Comparison of ENCODE assay signal across 8 cellular contexts in genomic region chr9:134391319-134392231, GRCh38.
DNase-seq lines count a peak whose midpoint lies in the region; ATAC-seq, FAIRE-seq and TF ChIP-seq lines count a peak whose summit lies in the region.

No MANE protein-coding gene starts in this region.

- H3K79me1 ChIP-seq in H9 (ENCODE audit: insufficient read depth, low read depth, low read length, poor library complexity, severe bottlenecking): no peaks in the 10 kb centered on the region

- no peak overlapping the region for H2BK120ac ChIP-seq in H9 (ENCODE audit: low read depth, low read length, poor library complexity, severe bottlenecking)

- no peak overlapping the region for H3K18ac ChIP-seq in H9 (ENCODE audit: insufficient read length, low read depth, low read length)

- no peak overlapping the region for H2BK12ac ChIP-seq in H9 (ENCODE audit: insufficient read length, low read depth, low read length)

- H3K56ac ChIP-seq in H9 (ENCODE audit: insufficient read length, low read depth, low read length): no peak overlapping the region

- CTCF ChIA-PET in activated B cell treated with CpG ODN at 0.5 μM for 24 hours (lab: Charles Lee): interaction anchor here (0.9 to 1.6 kb wide), 5 partner anchors 8 to 221 kb away, joined by 3 to 5 read pairs (median 3); no protein-coding TSS in a partner anchor

- no peak overlapping the region for H3K23ac ChIP-seq in H9 (ENCODE audit: insufficient read length, low read depth, low read length)

- ATAC-seq in activated B cell treated with CpG ODN at 0.5 μM for 24 hours (ENCODE audit: low read depth): peak; percentile 59
- peak; percentile 75 to 82 for ATAC-seq in stimulated activated naive B cell treated with anti-CD40 and anti-IgM and Interleukin-4, amounts not matched to agents 10 μg/mL and 1 μg/mL and 100 μg/mL, for 72 hours (replicated peaks)

- no peak overlapping the region for H2BK20ac ChIP-seq in H9 (ENCODE audit: low read depth, low read length, poor library complexity, severe bottlenecking)

- H2AFZ ChIP-seq in H9 (ENCODE audit: low read length): no peak overlapping the region

- H4K5ac ChIP-seq in H9 (ENCODE audit: insufficient read length, low read depth, low read length): no peak overlapping the region

- H4K91ac ChIP-seq in H9 (ENCODE audit: insufficient read length, low read depth, low read length): no peak overlapping the region

- no peaks in the 10 kb centered on the region for H3K4me1 ChIP-seq in H9 (ENCODE audit: insufficient read depth, low read length)
- H3K4me1 ChIP-seq in SJCRH30: 0 out of 2 replicates have a peak, but pooled peaks cover 3% of the 10 kb centered on the region

- H3K23me2 ChIP-seq in H9 (ENCODE audit: insufficient read length, low read depth, low read length, poor library complexity, severe bottlenecking): no peaks in the 10 kb centered on the region

- no peak overlapping the region for H4K8ac ChIP-seq in H9 (replicated peaks; ENCODE audit: insufficient read length, low read depth, low read length)

- POLR2A ChIA-PET in activated B cell treated with CpG ODN at 0.5 μM for 24 hours (lab: Charles Lee): interaction anchor here (0.6 to 3.6 kb wide), 11 partner anchors 8 to 227 kb away, joined by 3 to 27 read pairs (median 4); partner anchors contain the start of gene RNU6ATAC

- peaks cover 0 to 4% (median 4%) of the 10 kb centered on the region in 3 experiments; a peak in 3 of 7 replicates for H3K36me3 Mint-ChIP-seq in H9 (ENCODE audit: insufficient read depth in 1 of 3, low read depth in 3 of 3)
- H3K36me3 Mint-ChIP-seq in activated B cell treated with CpG ODN at 0.5 μM for 24 hours (ENCODE audit: low read depth): no peaks in the 10 kb centered on the region
- H3K36me3 Mint-ChIP-seq in stimulated activated naive B cell treated with anti-CD40 and anti-IgM and Interleukin-4, amounts not matched to agents 10 μg/mL and 1 μg/mL and 100 μg/mL, for 72 hours: peaks cover 4 to 5% of the 10 kb centered on the region in 2 donors

- no peaks in the 10 kb centered on the region for H4K20me1 ChIP-seq in H9 (ENCODE audit: control insufficient read depth, insufficient read depth, insufficient read length)

- WGBS in H9 (ENCODE audit: extremely low coverage, insufficient read length, low lambda C conversion rate): no CpG with 5 or more reads among the region's 35 CpGs
- WGBS in lower leg skin, 2 donors: 45 to 52% methylated on average over 23 to 31 of the region's 35 CpGs

- H3K14ac ChIP-seq in H9 (ENCODE audit: insufficient read depth, low read length): peak overlapping the region; percentile 8; the same call in 1 of the 2 replicates

- no peaks in the 10 kb centered on the region for H3K9me3 ChIP-seq in H9 (ENCODE audit: control insufficient read depth, low read depth, low read length)
- H3K9me3 ChIP-seq in SJCRH30 (replicated peaks): no peaks in the 10 kb centered on the region

- no peak overlapping the region for H2BK5ac ChIP-seq in H9 (ENCODE audit: insufficient read length, low read length)

- FAIRE-seq in HTR-8/SVneo (lab: Jason Lieb, UNC): no peak

- H3K27me3 Mint-ChIP-seq in H9 (ENCODE audit: low read depth) (no peaks in the 10 kb centered on the region), activated B cell treated with CpG ODN at 0.5 μM for 24 hours (no peaks in the 10 kb centered on the region)
- H3K27me3 Mint-ChIP-seq in stimulated activated naive B cell treated with anti-CD40 and anti-IgM and Interleukin-4, amounts not matched to agents 10 μg/mL and 1 μg/mL and 100 μg/mL, for 72 hours: peaks cover 5 to 23% of the 10 kb centered on the region in 2 donors

- H2AK5ac ChIP-seq in H9 (ENCODE audit: insufficient read length, low read length): no peak overlapping the region

- no peak for TF ChIP-seq POLR2A in lower leg skin (IDR thresholded peaks at IDR 0.05)

- no peak overlapping the region for H3T11ph ChIP-seq in H9 (ENCODE audit: low read length)

- H3K27ac ChIP-seq in H9 (ENCODE audit: insufficient read length, low read depth, low read length) (no peak overlapping the region), SJCRH30 (no peak overlapping the region)

- H3K9me3 Mint-ChIP-seq in H9 (peaks cover 0 to 3% of the 10 kb centered on the region in 2 experiments; a peak in 2 of 5 replicates), activated B cell treated with CpG ODN at 0.5 μM for 24 hours (no peaks in the 10 kb centered on the region)
- peaks cover 4 to 5% of the 10 kb centered on the region in 2 donors for H3K9me3 Mint-ChIP-seq in stimulated activated naive B cell treated with anti-CD40 and anti-IgM and Interleukin-4, amounts not matched to agents 10 μg/mL and 1 μg/mL and 100 μg/mL, for 72 hours

- peak; percentile 80 for DNase-seq in GM12864 (ENCODE audit: low read depth)
- DNase-seq in H9: no peak
- DNase-seq in activated B cell treated with CpG ODN at 0.5 μM for 24 hours: peak; percentile 62
- DNase-seq in effector CD8-positive, alpha-beta T cell (lab: John Stamatoyannopoulos, UW): peak; percentile 35
- DNase-seq in stimulated activated naive B cell treated with anti-CD40 and anti-IgM and Interleukin-4, amounts not matched to agents 10 μg/mL and 1 μg/mL and 100 μg/mL, for 72 hours: peak; percentile 85
- DNase-seq in SJCRH30: no peak
- DNase-seq in lower leg skin (ENCODE audit: low spot score in 2 of 2): no peak
- DNase-seq in HTR-8/SVneo (ENCODE audit: insufficient read length, low spot score): no peak

- H3K4me2 ChIP-seq in H9 (ENCODE audit: insufficient read depth, insufficient read length, low read length): no peak overlapping the region

- H3K27me3 ChIP-seq in H9 (ENCODE audit: insufficient read depth, low read length): no peaks in the 10 kb centered on the region
- no peaks in the 10 kb centered on the region for H3K27me3 ChIP-seq in SJCRH30

- intact Hi-C loops in activated B cell treated with CpG ODN at 0.5 μM for 24 hours (cut with micrococcal nuclease): loop anchor here (1.0 to 10.0 kb wide), 5 partner anchors 16 to 367 kb away; partner anchors contain the start of genes BRD3OS and RXRA
- intact Hi-C loops in lower leg skin (cut with DNase I; ENCODE audit: low total_unique reads): loop anchor here (10.0 kb wide), 1 partner anchor 57 kb away; no protein-coding TSS in a partner anchor

- peaks cover 6% of the 10 kb centered on the region; the same call in 1 of the 2 replicates for H3K79me2 ChIP-seq in H9 (ENCODE audit: insufficient read depth, low read length)

- no peak overlapping the region for H2BK15ac ChIP-seq in H9 (ENCODE audit: low read depth, low read length)

- H3K4me3 ChIP-seq in GM12864 (ENCODE audit: low read depth, low read length) (peak overlapping the region; percentile 77), SJCRH30 (no peak overlapping the region), lower leg skin (ENCODE audit: low read depth, poor library complexity, severe bottlenecking) (no peak overlapping the region)

- H3K36me3 ChIP-seq in SJCRH30: no peaks in the 10 kb centered on the region

- H3K9ac ChIP-seq in H9 (ENCODE audit: extremely low read depth, insufficient read length, low read length): no peak overlapping the region

- TF ChIP-seq CTCF in GM12864 (IDR thresholded peaks at IDR 0.05; ENCODE audit: low read depth, low read length, missing control alignments) (no peak), H9 (conservative IDR thresholded peaks at IDR 0.05) (no peak), activated B cell treated with CpG ODN at 0.5 μM for 24 hours (IDR thresholded peaks at IDR 0.05) (no peak), lower leg skin (IDR thresholded peaks at IDR 0.05) (no peak)

- H3K4ac ChIP-seq in H9 (ENCODE audit: low read depth, low read length): no peak overlapping the region

- peak overlapping the region in 1 of 3 experiments; percentile 73; a peak in 3 of 7 replicates for H3K27ac Mint-ChIP-seq in H9
- peak overlapping the region; percentile 98 for H3K27ac Mint-ChIP-seq in activated B cell treated with CpG ODN at 0.5 μM for 24 hours
- peak overlapping the region; percentile 98 for H3K27ac Mint-ChIP-seq in stimulated activated naive B cell treated with anti-CD40 and anti-IgM and Interleukin-4, amounts not matched to agents 10 μg/mL and 1 μg/mL and 100 μg/mL, for 72 hours

- H3K4me3 Mint-ChIP-seq in H9 (no peak overlapping the region), activated B cell treated with CpG ODN at 0.5 μM for 24 hours (peak overlapping the region; percentile 81)
- H3K4me3 Mint-ChIP-seq in stimulated activated naive B cell treated with anti-CD40 and anti-IgM and Interleukin-4, amounts not matched to agents 10 μg/mL and 1 μg/mL and 100 μg/mL, for 72 hours: peak overlapping the region; percentile 66 to 79

- H3K4me1 Mint-ChIP-seq in H9 (peaks cover 1 to 6% of the 10 kb centered on the region in 2 experiments), activated B cell treated with CpG ODN at 0.5 μM for 24 hours (peaks cover 66% of the 10 kb centered on the region)
- H3K4me1 Mint-ChIP-seq in stimulated activated naive B cell treated with anti-CD40 and anti-IgM and Interleukin-4, amounts not matched to agents 10 μg/mL and 1 μg/mL and 100 μg/mL, for 72 hours: peaks cover 44 to 85% of the 10 kb centered on the region in 2 donors

Comparison
In these comparisons a context has a peak if more than half of its experiments do, and no peak if none do; other contexts are left out.
1. DNase-seq: peak in GM12864 (single experiment), activated B cell treated with CpG ODN at 0.5 μM for 24 hours (single experiment), effector CD8-positive, alpha-beta T cell (single experiment) and stimulated activated naive B cell treated with anti-CD40 and anti-IgM and Interleukin-4, amounts not matched to agents 10 μg/mL and 1 μg/mL and 100 μg/mL, for 72 hours (single experiment); none in H9 (single experiment), SJCRH30 (0 of 2), lower leg skin (0 of 2) and HTR-8/SVneo (single experiment).
2. H3K4me3 Mint-ChIP-seq: peak in activated B cell treated with CpG ODN at 0.5 μM for 24 hours (single experiment) and stimulated activated naive B cell treated with anti-CD40 and anti-IgM and Interleukin-4, amounts not matched to agents 10 μg/mL and 1 μg/mL and 100 μg/mL, for 72 hours (2 of 2); none in H9 (0 of 2).